1 cellular context compared by ENCODE assay signal in genomic region chr6:113089056-113089455, GRCh38.
TF ChIP-seq lines count a peak whose summit lies in the region.

No MANE protein-coding gene starts in this region.

TF ChIP-seq in GM12878, 131 proteins besides CTCF, POLR2A, EP300 and RAD21 (continued from another document):
- no peak for TF ChIP-seq RELA (IDR thresholded peaks at IDR 0.05; ENCODE audit: borderline replicate concordance, partially characterized antibody)
- no peak for TF ChIP-seq ZNF622 (IDR thresholded peaks at IDR 0.05)
- TF ChIP-seq HCFC1 (IDR thresholded peaks at IDR 0.05; ENCODE audit: low read length), result no peak
- no peak for TF ChIP-seq SRF (IDR thresholded peaks at IDR 0.05; ENCODE audit: low read depth in 2 of 2, low read length in 2 of 2)
- no peak for TF ChIP-seq BCL3 (IDR thresholded peaks at IDR 0.05; ENCODE audit: borderline replicate concordance, insufficient read depth, low read depth, low read length, poor library complexity, severe bottlenecking)
- no peak for TF ChIP-seq RUNX3 (IDR thresholded peaks at IDR 0.05; ENCODE audit: low read length)
- TF ChIP-seq MAX (IDR thresholded peaks at IDR 0.05; ENCODE audit: low read depth, low read length), result no peak
- no peak for TF ChIP-seq CHD4 (IDR thresholded peaks at IDR 0.05)
- no peak for TF ChIP-seq SMAD5 (IDR thresholded peaks at IDR 0.05; ENCODE audit: low read depth)
- TF ChIP-seq RELB (IDR thresholded peaks at IDR 0.05; ENCODE audit: low read depth), result no peak
- TF ChIP-seq JUND (IDR thresholded peaks at IDR 0.05; ENCODE audit: low read depth, low read length), result no peak
- TF ChIP-seq IRF4 (IDR thresholded peaks at IDR 0.05; ENCODE audit: low read depth, low read length), result no peak
- TF ChIP-seq NR2F1 (conservative IDR thresholded peaks at IDR 0.05), result no peak
